In genomic region chr12:119182701-119183493, GRCh38 we compare ENCODE assay signal across 12 cellular contexts. TPM values are rescaled to one million over a fixed set of nuclear protein-coding genes. Genes with fewer than 3 reads are reported as not detected.
DNase-seq lines count a peak whose midpoint lies in the region; TF ChIP-seq lines count a peak whose summit lies in the region.
"Had no signal": no experiment of that assay in that cellular context is flagged by ENCODE, and none has a peak within 500 bp of the region (broad histone marks: within the 10 kb centered on the region; RNA-seq: fewer than 3 reads in every experiment).

No MANE protein-coding gene starts in this region.

- POLR2A ChIA-PET in HEK293 (lab: Yijun Ruan, JAX): no interaction called here

- CTCF ChIA-PET in HEK293 (lab: Yijun Ruan, JAX): no interaction called here

- peaks cover 4% of the 10 kb centered on the region for H3K36me3 Mint-ChIP-seq in endodermal cell (ENCODE audit: low read depth)
- H3K36me3 Mint-ChIP-seq: naive B cell had no signal

- no peaks in the 10 kb centered on the region for H3K9me3 Mint-ChIP-seq in endodermal cell
- H3K9me3 Mint-ChIP-seq: central memory CD8-positive, alpha-beta T cell; naive B cell; stimulated activated naive CD8-positive, alpha-beta T cell treated with anti-CD3 and anti-CD28 coated beads, Interleukin-15, Interleukin-2, amounts not matched to agents 100 ng/mL and 50 ng/mL, for 24 hours had no signal

- no peak overlapping the region for H3K27ac ChIP-seq in HEK293 (ENCODE audit: extremely low read depth, low read depth, low read length)
- H3K27ac ChIP-seq in endodermal cell (ENCODE audit: low read depth, low read length): no peak overlapping the region
- peak overlapping the region; percentile 49 for H3K27ac ChIP-seq in layer of hippocampus (ENCODE audit: low read depth, low read length)

- 84 to 94% methylated on average over 2 to 5 of the region's 5 CpGs for WGBS in endodermal cell (ENCODE audit: insufficient coverage in 1 of 2, insufficient read length in 1 of 2), 2 experiments

- peak overlapping the region; percentile 26 for H3K27ac Mint-ChIP-seq in endodermal cell
- H3K27ac Mint-ChIP-seq: naive B cell; stimulated activated naive CD8-positive, alpha-beta T cell treated with anti-CD3 and anti-CD28 coated beads, Interleukin-15, Interleukin-2, amounts not matched to agents 100 ng/mL and 50 ng/mL, for 24 hours had no signal

- H3K4me3 Mint-ChIP-seq in endodermal cell: no peak overlapping the region
- H3K4me3 Mint-ChIP-seq: central memory CD8-positive, alpha-beta T cell; naive B cell; stimulated activated naive CD8-positive, alpha-beta T cell treated with anti-CD3 and anti-CD28 coated beads, Interleukin-15, Interleukin-2, amounts not matched to agents 100 ng/mL and 50 ng/mL, for 24 hours had no signal

- peaks cover 35% of the 10 kb centered on the region for H3K4me1 Mint-ChIP-seq in endodermal cell
- H3K4me1 Mint-ChIP-seq: central memory CD8-positive, alpha-beta T cell; naive B cell had no signal

- no peak overlapping the region for H3K9ac ChIP-seq in endodermal cell (ENCODE audit: extremely low read depth, low read length, poor library complexity, severe bottlenecking)
- no peak overlapping the region for H3K9ac ChIP-seq in skeletal muscle satellite cell (ENCODE audit: low read depth, low read length)

- DNase-seq in endodermal cell (no peak), NCI-H748 treated with DMSO at 0.1 percent for 48 hours (lab: John Stamatoyannopoulos, UW) (no peak), DMS79 (lab: John Stamatoyannopoulos, UW) (no peak), NOMO-1 (lab: John Stamatoyannopoulos, UW; ENCODE audit: unreplicated experiment in 2 of 2) (no peak), middle frontal gyrus (ENCODE audit: extremely low spot score, low spot score) (no peak)
- DNase-seq: naive B cell, NCI-H2227 treated with DMSO at 0.1 percent for 48 hours had no signal

- TF ChIP-seq CTCF in HEK293 (tag by site-specific recombination; IDR thresholded peaks at IDR 0.05) (no peak), endodermal cell (conservative IDR thresholded peaks at IDR 0.05) (no peak)

- peaks cover 2% of the 10 kb centered on the region for H3K27me3 Mint-ChIP-seq in endodermal cell (ENCODE audit: insufficient read depth)

- H3K4me1 ChIP-seq in HEK293 (ENCODE audit: control insufficient read depth, insufficient read depth, low read length) (no peaks in the 10 kb centered on the region; the same call in 1 of the 2 replicates), endodermal cell (ENCODE audit: control insufficient read depth, insufficient read depth, low read length) (peaks cover 21% of the 10 kb centered on the region), skeletal muscle satellite cell (ENCODE audit: control insufficient read depth, insufficient read depth, low read length) (peaks cover 45% of the 10 kb centered on the region)

- H3K4me3 ChIP-seq in HEK293 (ENCODE audit: low read depth, low read length) (no peak overlapping the region), endodermal cell (ENCODE audit: low read length) (no peak overlapping the region), skeletal muscle satellite cell (ENCODE audit: low read length) (no peak overlapping the region)

- H3K36me3 ChIP-seq in HEK293 (ENCODE audit: control insufficient read depth in 2 of 2, insufficient read depth in 1 of 2, low read length in 2 of 2) (peaks cover 0 to 18% of the 10 kb centered on the region in 2 experiments; a peak in 1 of 3 replicates), endodermal cell (ENCODE audit: control insufficient read depth, insufficient read depth, low read length) (no peaks in the 10 kb centered on the region), skeletal muscle satellite cell (ENCODE audit: insufficient read depth, low read length) (no peaks in the 10 kb centered on the region)

- H3K9me3 ChIP-seq in HEK293 (ENCODE audit: control insufficient read depth, insufficient read depth, low read depth, low read length) (no peaks in the 10 kb centered on the region), endodermal cell (ENCODE audit: control insufficient read depth, low read length) (no peaks in the 10 kb centered on the region), skeletal muscle satellite cell (replicated peaks; ENCODE audit: low read length) (no peaks in the 10 kb centered on the region)

- H3K27me3 ChIP-seq in endodermal cell (ENCODE audit: control insufficient read depth, insufficient read depth, low read length, poor library complexity, severe bottlenecking) (no peaks in the 10 kb centered on the region), layer of hippocampus (ENCODE audit: control insufficient read depth, insufficient read depth, low read length) (peaks cover 7% of the 10 kb centered on the region), skeletal muscle satellite cell (ENCODE audit: control insufficient read depth, insufficient read depth, low read length) (no peaks in the 10 kb centered on the region)

- peak overlapping the region; percentile 31 for H3K4me2 ChIP-seq in skeletal muscle satellite cell (ENCODE audit: low read length)

TF ChIP-seq in HEK293, 187 proteins besides CTCF, POLR2A, EP300 and RAD21:
- TF ChIP-seq ZBTB11 (tag by site-specific recombination; conservative IDR thresholded peaks at IDR 0.05; ENCODE audit: low read depth) (no peak), ZNF239 (tag by site-specific recombination; IDR thresholded peaks at IDR 0.05) (peak; percentile 93), ZNF639 (tag by site-specific recombination; IDR thresholded peaks at IDR 0.05) (no peak), ZNF248 (tag by site-specific recombination; IDR thresholded peaks at IDR 0.05) (no peak), ZNF169 (tag by site-specific recombination; IDR thresholded peaks at IDR 0.05) (no peak), ZBTB48 (tag by site-specific recombination; IDR thresholded peaks at IDR 0.05) (no peak), HOXA7 (CRISPR knock-in tag; IDR thresholded peaks at IDR 0.05; ENCODE audit: borderline replicate concordance) (no peak), ZNF433 (tag by site-specific recombination; IDR thresholded peaks at IDR 0.05; ENCODE audit: low read depth) (no peak)
TF ChIP-seq in HEK293: peak in this region for 1.

RNA-seq across cellular contexts. Expression of gene HSPB8, which starts 4.2 kb away (rescaled TPM):
- 10 to 100 TPM in 1 of 2 donors, 1 to 10 TPM in 1; 9.7 to 10.4 TPM for total RNA-seq in endodermal cell
- polyA plus RNA-seq in endodermal cell (2013, experiment 1 of 2): 5.5 TPM
- polyA plus RNA-seq in endodermal cell (2013, experiment 2 of 2): 7.6 TPM
- total RNA-seq in skeletal muscle satellite cell (2012; rRNA removed): 12.2 and 22.9 TPM in 2 replicates
